Comparison of ENCODE assay signal across 13 cellular contexts in the genomic region with DNA sequence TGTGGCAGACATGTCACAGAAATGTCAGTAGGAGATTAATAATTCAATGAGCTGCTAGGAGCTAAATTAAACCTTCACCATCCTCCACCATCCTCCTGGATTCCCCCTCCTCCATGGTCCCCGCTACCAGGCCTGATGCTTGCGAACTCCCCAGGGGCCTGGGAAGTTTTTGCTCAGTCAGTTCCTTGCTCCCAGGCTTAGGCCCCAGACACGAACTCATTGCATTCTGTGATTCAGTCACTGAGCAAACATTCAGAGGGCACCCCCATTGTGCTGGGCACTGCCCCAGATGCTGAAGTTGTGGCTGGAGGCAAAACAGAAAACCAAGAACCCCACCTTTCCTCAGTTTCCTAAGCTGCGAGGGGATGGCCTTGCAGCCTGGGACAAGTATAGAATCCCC. TPM values are rescaled to one million over a fixed set of nuclear protein-coding genes. Genes with fewer than 3 reads are reported as not detected.
A peak's percentile ranks its signal among the peaks of the same experiment; 100 is the strongest.
DNase-seq lines count a peak whose midpoint lies in the region; ATAC-seq and TF ChIP-seq lines count a peak whose summit lies in the region.
"Had no signal": no experiment of that assay in that cellular context is flagged by ENCODE, and none has a peak within 500 bp of the region (broad histone marks: within the 10 kb centered on the region; RNA-seq: fewer than 3 reads in every experiment).

No MANE protein-coding gene starts in this region.

- H3K9ac ChIP-seq in BLaER1 treated with 17β-estradiol and CSF1 and Interleukin-3, amounts not matched to agents 10 nM and 100 nM = no peak overlapping the region

- DNase-seq in RWPE2 (ENCODE audit: low spot score) = peak; percentile 38
- DNase-seq in foreskin fibroblast = peak; percentile 18 to 43
- peak; percentile 9 for DNase-seq in renal cortical epithelial cell (ENCODE audit: low read depth)
- no peak for DNase-seq in cerebellar cortex (ENCODE audit: low spot score)
- DNase-seq in globus pallidus (ENCODE audit: low spot score) = no peak
- DNase-seq in caudate nucleus (lab: John Stamatoyannopoulos, UW) = no peak
- DNase-seq: CD8-positive, alpha-beta T cell; COR-L47; IMR-90 had no signal

- no peaks in the 10 kb centered on the region for H3K9me3 ChIP-seq in BLaER1 treated with 17β-estradiol and CSF1 and Interleukin-3, amounts not matched to agents 10 nM and 100 nM (replicated peaks in 1 of 11)
- H3K9me3 ChIP-seq in RWPE2 (ENCODE audit: severe bottlenecking) = no peaks in the 10 kb centered on the region

- peaks cover 0 to 9% (median 0%) of the 10 kb centered on the region in 11 experiments; a peak in 4 of 22 replicates for H3K36me3 ChIP-seq in BLaER1 treated with 17β-estradiol and CSF1 and Interleukin-3, amounts not matched to agents 10 nM and 100 nM
- no peaks in the 10 kb centered on the region for H3K36me3 ChIP-seq in RWPE2 (ENCODE audit: low read depth)

- peaks cover 0 to 18% (median 0%) of the 10 kb centered on the region in 11 experiments; a peak in 6 of 22 replicates for H4K20me1 ChIP-seq in BLaER1 treated with 17β-estradiol and CSF1 and Interleukin-3, amounts not matched to agents 10 nM and 100 nM

- peak overlapping the region in 9 of 11 experiments; percentile 70 to 87 (median 82); a peak in 17 of 22 replicates for H3K4me2 ChIP-seq in BLaER1 treated with 17β-estradiol and CSF1 and Interleukin-3, amounts not matched to agents 10 nM and 100 nM

- TF ChIP-seq CTCF in RWPE2 (IDR thresholded peaks at IDR 0.05; ENCODE audit: poor library complexity, severe bottlenecking) = no peak
- TF ChIP-seq CTCF in foreskin fibroblast (IDR thresholded peaks at IDR 0.05; ENCODE audit: low read depth, low read length) = no peak

- H3K27ac ChIP-seq in BLaER1 treated with 17β-estradiol and CSF1 and Interleukin-3, amounts not matched to agents 10 nM and 100 nM = peak overlapping the region in 7 of 11 experiments; percentile 81 to 89 (median 83); a peak in 13 of 22 replicates
- no peak overlapping the region for H3K27ac ChIP-seq in RWPE2 (ENCODE audit: poor library complexity, severe bottlenecking)
- H3K27ac ChIP-seq in caudate nucleus (ENCODE audit: low read depth, low read length) = no peak overlapping the region
- H3K27ac ChIP-seq: C4-2B had no signal

- no peak overlapping the region for H3K4me3 ChIP-seq in BLaER1 treated with 17β-estradiol and CSF1 and Interleukin-3, amounts not matched to agents 10 nM and 100 nM
- H3K4me3 ChIP-seq in RWPE2 (ENCODE audit: severe bottlenecking) (no peak overlapping the region), foreskin fibroblast (ENCODE audit: low read depth in 1 of 2, low read length in 2 of 2) (no peak overlapping the region)
- H3K4me3 ChIP-seq: GM12878 had no signal

- peaks cover 21 to 66% (median 58%) of the 10 kb centered on the region in 10 experiments for H3K4me1 ChIP-seq in BLaER1 treated with 17β-estradiol and CSF1 and Interleukin-3, amounts not matched to agents 10 nM and 100 nM
- H3K4me1 ChIP-seq in RWPE2 (ENCODE audit: insufficient read depth, poor library complexity, severe bottlenecking) = no peaks in the 10 kb centered on the region

- no peak for ATAC-seq in RWPE2 (ENCODE audit: low read depth)
- ATAC-seq: CD8-positive, alpha-beta T cell; GM12878; HCT116 had no signal

- H3K27me3 ChIP-seq in BLaER1 treated with 17β-estradiol and CSF1 and Interleukin-3, amounts not matched to agents 10 nM and 100 nM = no peaks in the 10 kb centered on the region
- H3K27me3 ChIP-seq in RWPE2 (ENCODE audit: insufficient read depth, poor library complexity, severe bottlenecking) = no peaks in the 10 kb centered on the region

RNA-seq across cellular contexts. Expression of gene NPTXR, which starts 14.3 kb away (rescaled TPM):
- total RNA-seq in renal cortical epithelial cell = 0.87 and 24.7 TPM in 2 replicates

RNA-seq across cellular contexts. Expression of gene DNAL4, which starts 35.5 kb away (rescaled TPM):
- 18.2 and 33.5 TPM in 2 replicates for total RNA-seq in renal cortical epithelial cell

RNA-seq across cellular contexts. Expression of gene CBX6, which starts 42.5 kb away (rescaled TPM):
- total RNA-seq in renal cortical epithelial cell = 28.3 and 62.7 TPM in 2 replicates

Comparison
In these comparisons a context has a peak if more than half of its experiments do, and no peak if none do; other contexts are left out.
1. H3K27ac ChIP-seq: peak in BLaER1 treated with 17β-estradiol and CSF1 and Interleukin-3, amounts not matched to agents 10 nM and 100 nM (7 of 11); none in RWPE2 (single experiment) and caudate nucleus (single experiment).
2. DNase-seq: peak in RWPE2 (single experiment), foreskin fibroblast (2 of 2) and renal cortical epithelial cell (single experiment); none in cerebellar cortex (single experiment), globus pallidus (single experiment) and caudate nucleus (0 of 61).